ENCODE assay signal across 17 cellular contexts in the genomic region with DNA sequence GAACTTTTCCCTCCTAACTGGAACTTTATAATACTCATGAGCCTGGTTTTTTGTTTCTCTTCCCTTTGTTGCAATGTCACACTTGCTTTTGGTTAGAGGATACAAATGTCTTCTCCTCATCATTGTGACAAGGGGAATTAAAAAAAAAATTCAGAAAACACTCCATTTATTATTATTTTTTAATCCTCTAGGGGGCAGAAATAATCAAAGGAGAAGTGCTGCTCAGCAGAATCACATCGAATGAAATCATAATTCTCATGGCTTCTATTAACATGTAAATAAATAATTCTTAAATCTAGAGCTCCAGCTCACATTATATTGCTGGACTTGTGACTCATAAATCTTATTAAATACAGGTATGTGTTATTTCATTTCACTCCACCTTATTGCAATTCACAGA.
DNase-seq lines count a peak whose midpoint lies in the region; ATAC-seq, FAIRE-seq and TF ChIP-seq lines count a peak whose summit lies in the region.
"Had no signal": no experiment of that assay in that cellular context is flagged by ENCODE, and none has a peak within 500 bp of the region (broad histone marks: within the 10 kb centered on the region; RNA-seq: fewer than 3 reads in every experiment).

No MANE protein-coding gene starts in this region.

- no peak overlapping the region for H3K4me3 Mint-ChIP-seq in stimulated activated memory B cell treated with anti-CD40 and anti-IgM and Interleukin-4, amounts not matched to agents 10 μg/mL and 1 μg/mL and 100 μg/mL, for 72 hours
- H3K4me3 Mint-ChIP-seq: CD8-positive, alpha-beta memory T cell had no signal

- FAIRE-seq in A549 (lab: Jason Lieb, UNC), result no peak
- FAIRE-seq: endometrium had no signal

- H3K4me1 ChIP-seq in A549 (no peaks in the 10 kb centered on the region), DOHH2 (ENCODE audit: control insufficient read depth, low read length) (peaks cover 6% of the 10 kb centered on the region; the same call in 1 of the 2 replicates)

- H3K9me2 ChIP-seq in DOHH2 (replicated peaks; ENCODE audit: control insufficient read depth, low read length), result no peaks in the 10 kb centered on the region

- TF ChIP-seq POLR2A in A549 (IDR thresholded peaks at IDR 0.05; ENCODE audit: low read length), result no peak

- H3K27me3 ChIP-seq in DOHH2 (ENCODE audit: control insufficient read depth, low read length) (no peaks in the 10 kb centered on the region), MG63 (no peaks in the 10 kb centered on the region)

- H3K27ac ChIP-seq in A549, result no peak overlapping the region
- no peak overlapping the region for H3K27ac ChIP-seq in DOHH2 (ENCODE audit: low read depth, low read length)

- WGBS in A549 (ENCODE audit: missing lambda C conversion rate), result 0% methylated on average over 1 of the region's 1 CpG

- H3K79me2 ChIP-seq in DOHH2 (ENCODE audit: control insufficient read depth, low read length), result no peaks in the 10 kb centered on the region

- CTCF ChIA-PET in A549 (lab: Yijun Ruan, JAX), result interaction anchor here (1.8 to 2.6 kb wide), 3 partner anchors 10 to 17 kb away, joined by 5 to 10 read pairs (median 7); no protein-coding TSS in a partner anchor

- POLR2A ChIA-PET in A549 (lab: Yijun Ruan, JAX), result no interaction called here

- no peaks in the 10 kb centered on the region for H3K4me1 Mint-ChIP-seq in stimulated activated memory B cell treated with anti-CD40 and anti-IgM and Interleukin-4, amounts not matched to agents 10 μg/mL and 1 μg/mL and 100 μg/mL, for 72 hours

- H4K20me1 ChIP-seq in DOHH2 (ENCODE audit: control insufficient read depth, insufficient read depth, low read depth, low read length), result no peaks in the 10 kb centered on the region

- H3K4me3 ChIP-seq in A549 (no peak overlapping the region), DOHH2 (ENCODE audit: low read length) (no peak overlapping the region), fibroblast of the aortic adventitia (ENCODE audit: low read depth, low read length) (no peak overlapping the region), MG63 (no peak overlapping the region)
- H3K4me3 ChIP-seq: smooth muscle cell had no signal

- H3K27ac Mint-ChIP-seq in stimulated activated memory B cell treated with anti-CD40 and anti-IgM and Interleukin-4, amounts not matched to agents 10 μg/mL and 1 μg/mL and 100 μg/mL, for 72 hours, result no peak overlapping the region
- H3K27ac Mint-ChIP-seq: CD8-positive, alpha-beta memory T cell had no signal

- H3K4me2 ChIP-seq in A549 (no peak overlapping the region), DOHH2 (ENCODE audit: low read length) (no peak overlapping the region)
- H3K4me2 ChIP-seq: smooth muscle cell had no signal

- no peaks in the 10 kb centered on the region for H3K9me3 ChIP-seq in A549
- no peaks in the 10 kb centered on the region for H3K9me3 ChIP-seq in DOHH2 (ENCODE audit: control insufficient read depth, insufficient read depth, low read length)
- H3K9me3 ChIP-seq in MG63, result peaks cover 6% of the 10 kb centered on the region; the same call in 1 of the 2 replicates

- no peaks in the 10 kb centered on the region for H3K9me3 Mint-ChIP-seq in stimulated activated memory B cell treated with anti-CD40 and anti-IgM and Interleukin-4, amounts not matched to agents 10 μg/mL and 1 μg/mL and 100 μg/mL, for 72 hours
- H3K9me3 Mint-ChIP-seq: CD8-positive, alpha-beta memory T cell had no signal

- H3F3A ChIP-seq in DOHH2 (ENCODE audit: control insufficient read depth, insufficient read depth), result no peaks in the 10 kb centered on the region

- TF ChIP-seq CTCF in A549 (IDR thresholded peaks at IDR 0.05), result peak; percentile 31; the same call in 2 of the 3 replicates
- TF ChIP-seq CTCF in DOHH2 (IDR thresholded peaks at IDR 0.05; ENCODE audit: low read depth, low read length, poor library complexity, severe bottlenecking), result peak; percentile 42
- TF ChIP-seq CTCF in fibroblast of the aortic adventitia (IDR thresholded peaks at IDR 0.05; ENCODE audit: insufficient read depth, low read length), result peak; percentile 51

- TF ChIP-seq RAD21 in A549 (conservative IDR thresholded peaks at IDR 0.05 in 1 of 2, IDR thresholded peaks at IDR 0.05 in 1 of 2), result 0 out of 5 replicates have a peak, but pooled peaks of 1 of the 2 experiments have one; percentile 10

- ATAC-seq in A549 (no peak), HG03342 (IDR thresholded peaks at IDR 0.05; ENCODE audit: unreplicated experiment) (no peak), GM19324 (IDR thresholded peaks at IDR 0.05; ENCODE audit: low FRiP score, unreplicated experiment) (no peak)
- no peak for ATAC-seq in stimulated activated memory B cell treated with anti-CD40 and anti-IgM and Interleukin-4, amounts not matched to agents 10 μg/mL and 1 μg/mL and 100 μg/mL, for 72 hours
- ATAC-seq: Right ventricle myocardium inferior had no signal

- no peaks in the 10 kb centered on the region for H3K36me3 ChIP-seq in DOHH2 (ENCODE audit: control insufficient read depth, low read length)
- H3K36me3 ChIP-seq in MG63, result no peaks in the 10 kb centered on the region

- H3K36me3 Mint-ChIP-seq in stimulated activated memory B cell treated with anti-CD40 and anti-IgM and Interleukin-4, amounts not matched to agents 10 μg/mL and 1 μg/mL and 100 μg/mL, for 72 hours, result no peaks in the 10 kb centered on the region

- TF ChIP-seq EP300 in A549 (IDR thresholded peaks at IDR 0.05), result no peak

- DNase-seq in A549 (ENCODE audit: low read depth in 1 of 2, low spot score in 1 of 2) (no peak), OCI-M1 (lab: John Stamatoyannopoulos, UW) (peak; percentile 38), fibroblast of the aortic adventitia (ENCODE audit: low read depth) (peak; percentile 22), MG63 (no peak)
- DNase-seq: activated T-cell treated with anti-CD3 and anti-CD28 coated beads for 4 hours; aorta; CD8-positive, alpha-beta memory T cell; HCEC 1CT; NCI-H345; trophoblast cell had no signal

- peaks cover under 1% of the 10 kb centered on the region for H3K27me3 Mint-ChIP-seq in stimulated activated memory B cell treated with anti-CD40 and anti-IgM and Interleukin-4, amounts not matched to agents 10 μg/mL and 1 μg/mL and 100 μg/mL, for 72 hours

TF ChIP-seq in A549, 52 proteins besides CTCF, POLR2A, EP300 and RAD21:
- TF ChIP-seq, protein P1, sequence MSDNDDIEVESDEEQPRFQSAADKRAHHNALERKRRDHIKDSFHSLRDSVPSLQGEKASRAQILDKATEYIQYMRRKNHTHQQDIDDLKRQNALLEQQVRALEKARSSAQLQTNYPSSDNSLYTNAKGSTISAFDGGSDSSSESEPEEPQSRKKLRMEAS (IDR thresholded peaks at IDR 0.05), result no peak
- TF ChIP-seq CBX2 (IDR thresholded peaks at IDR 0.05; ENCODE audit: borderline replicate concordance, low read depth) (no peak), SREBF2 (IDR thresholded peaks at IDR 0.05) (no peak), SMC3 (IDR thresholded peaks at IDR 0.05) (0 out of 3 replicates have a peak, but pooled peaks have one; percentile 6), EHMT2 (IDR thresholded peaks at IDR 0.05; ENCODE audit: low read depth) (no peak)

Comparison
In these comparisons a context has a peak if more than half of its experiments do, and no peak if none do; other contexts are left out.
1. DNase-seq: peak in OCI-M1 (single experiment) and fibroblast of the aortic adventitia (single experiment); none in A549 (0 of 2) and MG63 (single experiment).
2. Peak in every context shown above with its lines, with median percentiles within 50 percentile points of each other: CTCF ChIP-seq.